Comparison of ENCODE assay signal across 13 cellular contexts in genomic region chr11:73838443-73839122, GRCh38. TPM values are rescaled to one million over a fixed set of nuclear protein-coding genes. Genes with fewer than 3 reads are reported as not detected.
A peak's percentile ranks its signal among the peaks of the same experiment; 100 is the strongest.
DNase-seq lines count a peak whose midpoint lies in the region; TF ChIP-seq lines count a peak whose summit lies in the region.
"Had no signal": no experiment of that assay in that cellular context is flagged by ENCODE, and none has a peak within 500 bp of the region (broad histone marks: within the 10 kb centered on the region; RNA-seq: fewer than 3 reads in every experiment).

No MANE protein-coding gene starts in this region.

- DNase-seq in AG10803 (ENCODE audit: low read depth), result peak; percentile 30
- DNase-seq in NCI-H226, result peak; percentile 52
- DNase-seq in fibroblast of peridontal ligament (ENCODE audit: extremely low read depth), result peak; percentile 49
- DNase-seq in mesendoderm, result peak; percentile 73
- DNase-seq in NCI-H345 treated with DMSO at 0.1 percent for 48 hours (lab: John Stamatoyannopoulos, UW; ENCODE audit: unreplicated experiment), result no peak
- DNase-seq in NCI-H1436 (lab: John Stamatoyannopoulos, UW), result no peak
- DNase-seq in effector memory CD4-positive, alpha-beta T cell, result no peak
- no peak for DNase-seq in NCI-H1930 (lab: John Stamatoyannopoulos, UW)
- DNase-seq: amniotic stem cell, BE2C, erythroblast, left colon, NCI-H2171 treated with DMSO at 0.1 percent for 48 hours had no signal

- H3K27me3 ChIP-seq in mesendoderm (ENCODE audit: insufficient read depth, low read length, poor library complexity), result no peaks in the 10 kb centered on the region
- no peaks in the 10 kb centered on the region for H3K27me3 ChIP-seq in effector memory CD4-positive, alpha-beta T cell (replicated peaks; ENCODE audit: control insufficient read depth, insufficient read depth, low read length, poor library complexity, severe bottlenecking)
- H3K27me3 ChIP-seq: BE2C had no signal

- no peak overlapping the region for H4K5ac ChIP-seq in mesendoderm (ENCODE audit: low read length)

- H4K8ac ChIP-seq in mesendoderm (ENCODE audit: low read depth, low read length), result no peak overlapping the region

- H3K4me1 ChIP-seq in mesendoderm (ENCODE audit: control insufficient read depth, low read depth, low read length), result peaks cover 2% of the 10 kb centered on the region
- H3K4me1 ChIP-seq in effector memory CD4-positive, alpha-beta T cell (ENCODE audit: control insufficient read depth, insufficient read depth, low read length, poor library complexity, severe bottlenecking), result no peaks in the 10 kb centered on the region
- H3K4me1 ChIP-seq: BE2C had no signal

- H3K36me3 ChIP-seq in mesendoderm (ENCODE audit: control insufficient read depth, insufficient read depth, low read length), result no peaks in the 10 kb centered on the region
- H3K36me3 ChIP-seq in effector memory CD4-positive, alpha-beta T cell (ENCODE audit: control insufficient read depth, insufficient read depth, low read length), result peaks cover 7% of the 10 kb centered on the region

- H3K23ac ChIP-seq in mesendoderm (ENCODE audit: low read length), result no peak overlapping the region

- no peak overlapping the region for H3K4ac ChIP-seq in mesendoderm (ENCODE audit: low read depth, low read length)

- H3K56ac ChIP-seq in mesendoderm (ENCODE audit: low read length), result no peak overlapping the region

- H3K79me1 ChIP-seq in mesendoderm (ENCODE audit: low read length), result no peaks in the 10 kb centered on the region

- H3K9me3 ChIP-seq in effector memory CD4-positive, alpha-beta T cell (ENCODE audit: control insufficient read depth, low read length), result no peaks in the 10 kb centered on the region
- H3K9me3 ChIP-seq: BE2C had no signal

- H3K18ac ChIP-seq in mesendoderm (ENCODE audit: low read length), result no peak overlapping the region

- peak overlapping the region; percentile 10 for H3K9ac ChIP-seq in mesendoderm (ENCODE audit: low read length)

- H2BK5ac ChIP-seq in mesendoderm (ENCODE audit: low read length), result no peak overlapping the region

- no peak overlapping the region for H2AK5ac ChIP-seq in mesendoderm (ENCODE audit: low read length)

- WGBS in mesendoderm (ENCODE audit: extremely low coverage, insufficient coverage, low lambda C conversion rate), result no CpG with 5 or more reads among the region's 3 CpGs

- H3K4me3 ChIP-seq in AG10803 (ENCODE audit: low read length), result no peak overlapping the region
- H3K4me3 ChIP-seq in mesendoderm (ENCODE audit: low read length), result no peak overlapping the region
- no peak overlapping the region for H3K4me3 ChIP-seq in effector memory CD4-positive, alpha-beta T cell (ENCODE audit: insufficient read depth, low read depth, low read length, poor library complexity, severe bottlenecking)

- H2BK15ac ChIP-seq in mesendoderm (replicated peaks; ENCODE audit: low read depth), result no peak overlapping the region

- H3K4me2 ChIP-seq in mesendoderm (ENCODE audit: low read length), result no peak overlapping the region

- no peaks in the 10 kb centered on the region for H3K79me2 ChIP-seq in mesendoderm (ENCODE audit: control insufficient read depth, insufficient read depth, low read length)

- no peak for TF ChIP-seq CTCF in AG10803 (conservative IDR thresholded peaks at IDR 0.05; ENCODE audit: low read length)

- no peak overlapping the region for H3K27ac ChIP-seq in mesendoderm (ENCODE audit: low read depth, low read length)
- no peak overlapping the region for H3K27ac ChIP-seq in effector memory CD4-positive, alpha-beta T cell (ENCODE audit: insufficient read depth, low read length, poor library complexity, severe bottlenecking)

- H2BK120ac ChIP-seq in mesendoderm (ENCODE audit: low read depth, low read length), result no peak overlapping the region

RNA-seq across cellular contexts. Expression of gene COA4, which starts 38.1 kb away (rescaled TPM):
- polyA plus RNA-seq in mesendoderm (2013, experiment 1 of 2), result 257 TPM
- 257 TPM for polyA plus RNA-seq in mesendoderm (2013, experiment 2 of 2)

RNA-seq across cellular contexts. Expression of gene PAAF1, which starts 38.2 kb away (rescaled TPM):
- polyA plus RNA-seq in mesendoderm (2013, experiment 1 of 2), result 19.3 TPM
- polyA plus RNA-seq in mesendoderm (2013, experiment 2 of 2), result 20.0 TPM

RNA-seq across cellular contexts. Expression of gene MRPL48, which starts 50.9 kb away (rescaled TPM):
- 64.4 TPM for polyA plus RNA-seq in mesendoderm (2013, experiment 1 of 2)
- polyA plus RNA-seq in mesendoderm (2013, experiment 2 of 2), result 61.6 TPM

Comparison
In these comparisons a context has a peak if more than half of its experiments do, and no peak if none do; other contexts are left out.
1. DNase-seq: peak in AG10803 (single experiment), NCI-H226 (single experiment), fibroblast of peridontal ligament (single experiment) and mesendoderm (single experiment); none in NCI-H345 treated with DMSO at 0.1 percent for 48 hours (single experiment), NCI-H1436 (single experiment), effector memory CD4-positive, alpha-beta T cell (0 of 3) and NCI-H1930 (0 of 2).